In the genomic region with DNA sequence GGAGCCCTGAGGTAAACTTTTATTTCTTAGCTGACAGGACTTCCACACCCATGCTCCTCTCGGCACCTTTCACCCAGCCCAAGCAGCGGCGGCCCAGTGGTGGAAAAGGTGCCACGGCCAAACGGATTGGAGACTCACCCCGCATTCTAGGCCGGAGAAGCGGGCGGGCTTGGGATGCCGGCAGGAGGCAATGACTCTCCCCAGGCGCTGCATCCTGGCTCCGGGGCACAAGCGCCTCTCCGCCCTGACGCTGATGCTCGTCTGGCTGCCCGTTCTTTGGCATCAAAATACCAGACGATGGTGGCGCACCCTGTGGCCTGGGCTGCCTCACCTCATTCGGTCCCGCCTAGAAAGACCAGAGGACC, we compare ENCODE assay signal across 9 cellular contexts. TPM values are rescaled to one million over a fixed set of nuclear protein-coding genes. Genes with fewer than 3 reads are reported as not detected.
DNase-seq lines count a peak whose midpoint lies in the region.
"Had no signal": no experiment of that assay in that cellular context is flagged by ENCODE, and none has a peak within 500 bp of the region (broad histone marks: within the 10 kb centered on the region; RNA-seq: fewer than 3 reads in every experiment).

No MANE protein-coding gene starts in this region.

- no peak for DNase-seq in activated CD4-positive, alpha-beta T cell treated with anti-CD3 and anti-CD28 coated beads, Interleukin-2, amount 10 ng/mL, durations not matched to agents 24 days and 14 days
- DNase-seq in activated CD4-positive, alpha-beta T cell treated with anti-CD3 and anti-CD28 coated beads for 48 hours: no peak
- DNase-seq in adipocyte (ENCODE audit: low read depth): no peak
- no peak for DNase-seq in mesenteric fat pad (ENCODE audit: low spot score)
- no peak for DNase-seq in NCI-H82 treated with DMSO at 0.1 percent for 48 hours (lab: John Stamatoyannopoulos, UW; ENCODE audit: unreplicated experiment)
- no peak for DNase-seq in iPS-NIHi7 (ENCODE audit: extremely low spot score)
- DNase-seq: ACHN had no signal

- H3K4me3 ChIP-seq in adipocyte (ENCODE audit: low read length) (peak overlapping the region; percentile 75), iPS-18a (ENCODE audit: low read length) (peak overlapping the region; percentile 40), stomach smooth muscle (ENCODE audit: low read length in 2 of 2) (peak overlapping the region; percentile 13 to 73)

- H3K27me3 ChIP-seq in adipocyte (replicated peaks; ENCODE audit: control insufficient read depth, insufficient read depth, low read length) (no peaks in the 10 kb centered on the region), iPS-18a (ENCODE audit: control insufficient read depth, insufficient read depth, low read length) (no peaks in the 10 kb centered on the region), stomach smooth muscle (ENCODE audit: control insufficient read depth in 1 of 2, insufficient read depth in 2 of 2, low read length in 2 of 2) (no peaks in the 10 kb centered on the region)

- H3K9me3 Mint-ChIP-seq in activated CD4-positive, alpha-beta T cell treated with anti-CD3 and anti-CD28 coated beads, Interleukin-2, amount 10 ng/mL, durations not matched to agents 24 days and 14 days: peaks cover 39% of the 10 kb centered on the region

- H3K36me3 ChIP-seq in adipocyte (ENCODE audit: control insufficient read depth, insufficient read depth, low read length, severe bottlenecking) (peaks cover 33% of the 10 kb centered on the region), iPS-18a (ENCODE audit: control insufficient read depth, low read depth, low read length) (peaks cover 26% of the 10 kb centered on the region), stomach smooth muscle (ENCODE audit: control insufficient read depth in 2 of 2, insufficient read depth in 2 of 2, low read length in 2 of 2) (peaks cover 21 to 28% of the 10 kb centered on the region in 2 donors)

- H3K9me3 ChIP-seq in adipocyte (ENCODE audit: control insufficient read depth, low read length): peaks cover 47% of the 10 kb centered on the region
- peaks cover 6% of the 10 kb centered on the region for H3K9me3 ChIP-seq in iPS-18a (ENCODE audit: control insufficient read depth, low read depth, low read length)
- peaks cover 20 to 34% of the 10 kb centered on the region in 2 donors for H3K9me3 ChIP-seq in stomach smooth muscle (ENCODE audit: control insufficient read depth in 2 of 2, low read length in 2 of 2)

- peaks cover 36% of the 10 kb centered on the region for H3K36me3 Mint-ChIP-seq in activated CD4-positive, alpha-beta T cell treated with anti-CD3 and anti-CD28 coated beads, Interleukin-2, amount 10 ng/mL, durations not matched to agents 24 days and 14 days (ENCODE audit: low read depth)

- H3K27ac Mint-ChIP-seq in activated CD4-positive, alpha-beta T cell treated with anti-CD3 and anti-CD28 coated beads, Interleukin-2, amount 10 ng/mL, durations not matched to agents 24 days and 14 days: no peak overlapping the region

- intact Hi-C loops in activated CD4-positive, alpha-beta T cell treated with anti-CD3 and anti-CD28 coated beads, Interleukin-2, amount 10 ng/mL, durations not matched to agents 24 days and 14 days (cut with micrococcal nuclease): loop anchor here (10.0 kb wide), 1 partner anchor 264 kb away; a partner anchor contains a TSS

- H3K4me3 Mint-ChIP-seq in activated CD4-positive, alpha-beta T cell treated with anti-CD3 and anti-CD28 coated beads, Interleukin-2, amount 10 ng/mL, durations not matched to agents 24 days and 14 days: peak overlapping the region; percentile 80

- H3K4me1 Mint-ChIP-seq in activated CD4-positive, alpha-beta T cell treated with anti-CD3 and anti-CD28 coated beads, Interleukin-2, amount 10 ng/mL, durations not matched to agents 24 days and 14 days: no peaks in the 10 kb centered on the region

- H3K27ac ChIP-seq in iPS-18a (ENCODE audit: low read length) (no peak overlapping the region), stomach smooth muscle (ENCODE audit: low read length) (no peak overlapping the region)

- no peaks in the 10 kb centered on the region for H3K27me3 Mint-ChIP-seq in activated CD4-positive, alpha-beta T cell treated with anti-CD3 and anti-CD28 coated beads, Interleukin-2, amount 10 ng/mL, durations not matched to agents 24 days and 14 days

- H3K4me1 ChIP-seq in adipocyte (ENCODE audit: control insufficient read depth, insufficient read depth, low read length) (no peaks in the 10 kb centered on the region), iPS-18a (ENCODE audit: control insufficient read depth, low read depth, low read length) (no peaks in the 10 kb centered on the region), stomach smooth muscle (ENCODE audit: control insufficient read depth, insufficient read depth, low read length) (peaks cover 17% of the 10 kb centered on the region)

- H3K9ac ChIP-seq in adipocyte (ENCODE audit: low read length): no peak overlapping the region
- no peak overlapping the region for H3K9ac ChIP-seq in iPS-18a (ENCODE audit: low read length)
- H3K9ac ChIP-seq in stomach smooth muscle (ENCODE audit: low read length in 2 of 2): no peak overlapping the region

RNA-seq across cellular contexts. Expression of a gene that starts 6.7 kb away (rescaled TPM):
- 6.6 and 7.0 TPM in 2 replicates for total RNA-seq in activated CD4-positive, alpha-beta T cell treated with anti-CD3 and anti-CD28 coated beads, Interleukin-2, amount 10 ng/mL, durations not matched to agents 24 days and 14 days
- total RNA-seq in mesenteric fat pad: 7.9 TPM

RNA-seq across cellular contexts. Expression of a gene that starts 24.5 kb away (rescaled TPM):
- not detected in 2 replicates for total RNA-seq in activated CD4-positive, alpha-beta T cell treated with anti-CD3 and anti-CD28 coated beads, Interleukin-2, amount 10 ng/mL, durations not matched to agents 24 days and 14 days
- total RNA-seq in mesenteric fat pad: not detected

RNA-seq across cellular contexts. Expression of a gene that starts 34.9 kb away (rescaled TPM):
- total RNA-seq in activated CD4-positive, alpha-beta T cell treated with anti-CD3 and anti-CD28 coated beads, Interleukin-2, amount 10 ng/mL, durations not matched to agents 24 days and 14 days: not detected in 2 replicates
- 1.3 TPM for total RNA-seq in mesenteric fat pad

RNA-seq across cellular contexts. Expression of a gene that starts 49.8 kb away (rescaled TPM):
- total RNA-seq in activated CD4-positive, alpha-beta T cell treated with anti-CD3 and anti-CD28 coated beads, Interleukin-2, amount 10 ng/mL, durations not matched to agents 24 days and 14 days: 0.05 TPM in 1 of 2 replicates, not detected in the other
- 3.5 TPM for total RNA-seq in mesenteric fat pad
